1 cellular context compared by ENCODE assay signal in the genomic region with DNA sequence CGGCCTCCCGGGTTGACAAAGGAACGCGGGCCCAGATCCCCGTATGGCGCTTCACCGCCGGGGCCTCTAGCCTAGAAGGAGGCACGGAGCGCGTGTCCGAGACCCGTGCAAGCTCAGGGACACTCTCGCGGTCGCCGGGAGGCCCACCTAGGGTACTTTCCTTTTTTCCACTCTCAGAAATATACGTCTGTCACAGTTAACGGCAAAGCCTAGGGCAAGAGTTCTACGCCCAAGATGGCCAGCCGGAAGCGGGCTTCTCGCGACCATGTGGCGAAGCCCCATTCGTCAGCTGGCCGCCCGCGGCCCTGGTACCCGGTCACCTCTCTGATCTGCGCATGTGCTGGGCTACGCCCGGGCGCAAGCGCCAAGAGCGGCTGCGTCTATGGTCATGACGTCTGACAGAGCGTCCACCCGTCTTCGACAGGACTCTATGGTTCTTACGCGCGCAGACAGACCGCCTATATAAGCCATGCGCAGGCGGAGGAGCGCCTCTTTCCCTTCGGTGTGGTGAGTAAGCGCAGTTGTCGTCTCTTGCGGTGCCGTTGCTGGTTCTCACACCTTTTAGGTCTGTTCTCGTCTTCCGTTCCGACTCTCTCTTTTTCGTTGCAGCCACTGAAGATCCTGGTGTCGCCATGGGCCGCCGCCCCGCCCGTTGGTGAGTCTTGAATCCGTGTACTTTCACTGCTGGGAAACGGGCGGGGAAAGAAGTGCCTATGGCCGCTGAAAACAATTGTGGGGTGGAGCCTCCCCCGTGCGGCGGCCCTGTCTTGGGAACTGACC.
TF ChIP-seq lines count a peak whose summit lies in the region.

A gene (plus strand): TSS at position 490 of the 780 bp plus-strand sequence. CDS start 143 bp downstream, at position 633.

TF ChIP-seq in HEK293, 187 proteins besides CTCF, POLR2A, EP300 and RAD21 (continued from another document and continues in another):
- TF ChIP-seq, protein P1, sequence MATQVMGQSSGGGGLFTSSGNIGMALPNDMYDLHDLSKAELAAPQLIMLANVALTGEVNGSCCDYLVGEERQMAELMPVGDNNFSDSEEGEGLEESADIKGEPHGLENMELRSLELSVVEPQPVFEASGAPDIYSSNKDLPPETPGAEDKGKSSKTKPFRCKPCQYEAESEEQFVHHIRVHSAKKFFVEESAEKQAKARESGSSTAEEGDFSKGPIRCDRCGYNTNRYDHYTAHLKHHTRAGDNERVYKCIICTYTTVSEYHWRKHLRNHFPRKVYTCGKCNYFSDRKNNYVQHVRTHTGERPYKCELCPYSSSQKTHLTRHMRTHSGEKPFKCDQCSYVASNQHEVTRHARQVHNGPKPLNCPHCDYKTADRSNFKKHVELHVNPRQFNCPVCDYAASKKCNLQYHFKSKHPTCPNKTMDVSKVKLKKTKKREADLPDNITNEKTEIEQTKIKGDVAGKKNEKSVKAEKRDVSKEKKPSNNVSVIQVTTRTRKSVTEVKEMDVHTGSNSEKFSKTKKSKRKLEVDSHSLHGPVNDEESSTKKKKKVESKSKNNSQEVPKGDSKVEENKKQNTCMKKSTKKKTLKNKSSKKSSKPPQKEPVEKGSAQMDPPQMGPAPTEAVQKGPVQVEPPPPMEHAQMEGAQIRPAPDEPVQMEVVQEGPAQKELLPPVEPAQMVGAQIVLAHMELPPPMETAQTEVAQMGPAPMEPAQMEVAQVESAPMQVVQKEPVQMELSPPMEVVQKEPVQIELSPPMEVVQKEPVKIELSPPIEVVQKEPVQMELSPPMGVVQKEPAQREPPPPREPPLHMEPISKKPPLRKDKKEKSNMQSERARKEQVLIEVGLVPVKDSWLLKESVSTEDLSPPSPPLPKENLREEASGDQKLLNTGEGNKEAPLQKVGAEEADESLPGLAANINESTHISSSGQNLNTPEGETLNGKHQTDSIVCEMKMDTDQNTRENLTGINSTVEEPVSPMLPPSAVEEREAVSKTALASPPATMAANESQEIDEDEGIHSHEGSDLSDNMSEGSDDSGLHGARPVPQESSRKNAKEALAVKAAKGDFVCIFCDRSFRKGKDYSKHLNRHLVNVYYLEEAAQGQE (tag by site-specific recombination; IDR thresholded peaks at IDR 0.05) = no peak
- TF ChIP-seq, protein P2, sequence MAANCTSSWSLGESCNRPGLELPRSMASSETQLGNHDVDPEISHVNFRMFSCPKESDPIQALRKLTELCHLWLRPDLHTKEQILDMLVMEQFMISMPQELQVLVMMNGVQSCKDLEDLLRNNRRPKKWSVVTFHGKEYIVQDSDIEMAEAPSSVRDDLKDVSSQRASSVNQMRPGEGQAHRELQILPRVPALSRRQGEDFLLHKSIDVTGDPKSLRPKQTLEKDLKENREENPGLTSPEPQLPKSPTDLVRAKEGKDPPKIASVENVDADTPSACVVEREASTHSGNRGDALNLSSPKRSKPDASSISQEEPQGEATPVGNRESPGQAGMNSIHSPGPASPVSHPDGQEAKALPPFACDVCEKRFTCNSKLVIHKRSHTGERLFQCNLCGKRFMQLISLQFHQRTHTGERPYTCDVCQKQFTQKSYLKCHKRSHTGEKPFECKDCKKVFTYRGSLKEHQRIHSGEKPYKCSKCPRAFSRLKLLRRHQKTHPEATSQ (tag by site-specific recombination; IDR thresholded peaks at IDR 0.05) = peak; percentile 73; the same call in 1 of the 2 replicates
- TF ChIP-seq ZNF155 (tag by site-specific recombination; IDR thresholded peaks at IDR 0.05) (no peak), ZNF223 (tag by site-specific recombination; IDR thresholded peaks at IDR 0.05) (no peak), GLIS2 (tag by site-specific recombination; IDR thresholded peaks at IDR 0.05) (no peak), SP7 (tag by site-specific recombination; IDR thresholded peaks at IDR 0.05) (peak; percentile 54; the same call in 1 of the 2 replicates), ZNF514 (tag by site-specific recombination; IDR thresholded peaks at IDR 0.05) (no peak), OSR2 (tag by site-specific recombination; IDR thresholded peaks at IDR 0.05) (no peak), MYNN (tag by site-specific recombination; IDR thresholded peaks at IDR 0.05; ENCODE audit: borderline replicate concordance) (0 out of 2 replicates have a peak, but pooled peaks have one; percentile 11), ZNF138 (tag by site-specific recombination; IDR thresholded peaks at IDR 0.05; ENCODE audit: borderline replicate concordance) (no peak), SP3 (tag by site-specific recombination; IDR thresholded peaks at IDR 0.05) (peak; percentile 19), KLF10 (tag by site-specific recombination; IDR thresholded peaks at IDR 0.05) (no peak; the same call in 1 of the 2 replicates), SALL2 (tag by site-specific recombination; IDR thresholded peaks at IDR 0.05; ENCODE audit: borderline replicate concordance) (no peak), BCL11A (tag by site-specific recombination; IDR thresholded peaks at IDR 0.05; ENCODE audit: low read depth) (no peak), ZNF561 (tag by site-specific recombination; IDR thresholded peaks at IDR 0.05; ENCODE audit: borderline replicate concordance) (no peak; the same call in 1 of the 2 replicates), ZBTB21 (tag by site-specific recombination; IDR thresholded peaks at IDR 0.05) (peak; percentile 68), ZNF416 (tag by site-specific recombination; IDR thresholded peaks at IDR 0.05) (no peak), ZNF175 (tag by site-specific recombination; IDR thresholded peaks at IDR 0.05) (no peak), ZNF510 (tag by site-specific recombination; IDR thresholded peaks at IDR 0.05; ENCODE audit: insufficient replicate concordance) (no peak), ZBTB8A (tag by site-specific recombination; IDR thresholded peaks at IDR 0.05) (peak; percentile 90), ZNF48 (tag by site-specific recombination; IDR thresholded peaks at IDR 0.05) (no peak), ZNF311 (tag by site-specific recombination; IDR thresholded peaks at IDR 0.05; ENCODE audit: borderline replicate concordance) (no peak), ZNF843 (tag by site-specific recombination; IDR thresholded peaks at IDR 0.05) (0 out of 2 replicates have a peak, but pooled peaks have one; percentile 11), ZEB2 (tag by site-specific recombination; IDR thresholded peaks at IDR 0.05) (peak; percentile 12; the same call in 1 of the 2 replicates), ZNF23 (tag by site-specific recombination; IDR thresholded peaks at IDR 0.05; ENCODE audit: borderline replicate concordance) (no peak), ZNF626 (tag by site-specific recombination; IDR thresholded peaks at IDR 0.05) (no peak), ZNF658 (tag by site-specific recombination; IDR thresholded peaks at IDR 0.05) (no peak), ZNF404 (tag by site-specific recombination; IDR thresholded peaks at IDR 0.05) (no peak), ZNF549 (tag by site-specific recombination; IDR thresholded peaks at IDR 0.05) (no peak)
- TF ChIP-seq, protein P3, sequence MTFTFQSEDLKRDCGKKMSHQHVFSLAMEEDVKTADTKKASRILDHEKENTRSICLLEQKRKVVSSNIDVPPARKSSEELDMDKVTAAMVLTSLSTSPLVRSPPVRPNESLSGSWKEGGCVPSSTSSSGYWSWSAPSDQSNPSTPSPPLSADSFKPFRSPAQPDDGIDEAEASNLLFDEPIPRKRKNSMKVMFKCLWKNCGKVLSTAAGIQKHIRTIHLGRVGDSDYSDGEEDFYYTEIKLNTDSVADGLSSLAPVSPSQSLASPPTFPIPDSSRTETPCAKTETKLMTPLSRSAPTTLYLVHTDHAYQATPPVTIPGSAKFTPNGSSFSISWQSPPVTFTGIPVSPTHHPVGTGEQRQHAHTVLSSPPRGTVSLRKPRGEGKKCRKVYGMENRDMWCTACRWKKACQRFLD (tag by site-specific recombination; IDR thresholded peaks at IDR 0.05) = no peak
- TF ChIP-seq, protein P4, sequence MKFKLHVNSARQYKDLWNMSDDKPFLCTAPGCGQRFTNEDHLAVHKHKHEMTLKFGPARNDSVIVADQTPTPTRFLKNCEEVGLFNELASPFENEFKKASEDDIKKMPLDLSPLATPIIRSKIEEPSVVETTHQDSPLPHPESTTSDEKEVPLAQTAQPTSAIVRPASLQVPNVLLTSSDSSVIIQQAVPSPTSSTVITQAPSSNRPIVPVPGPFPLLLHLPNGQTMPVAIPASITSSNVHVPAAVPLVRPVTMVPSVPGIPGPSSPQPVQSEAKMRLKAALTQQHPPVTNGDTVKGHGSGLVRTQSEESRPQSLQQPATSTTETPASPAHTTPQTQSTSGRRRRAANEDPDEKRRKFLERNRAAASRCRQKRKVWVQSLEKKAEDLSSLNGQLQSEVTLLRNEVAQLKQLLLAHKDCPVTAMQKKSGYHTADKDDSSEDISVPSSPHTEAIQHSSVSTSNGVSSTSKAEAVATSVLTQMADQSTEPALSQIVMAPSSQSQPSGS (tag by site-specific recombination; IDR thresholded peaks at IDR 0.05; ENCODE audit: low read depth) = no peak
- TF ChIP-seq, protein P5, sequence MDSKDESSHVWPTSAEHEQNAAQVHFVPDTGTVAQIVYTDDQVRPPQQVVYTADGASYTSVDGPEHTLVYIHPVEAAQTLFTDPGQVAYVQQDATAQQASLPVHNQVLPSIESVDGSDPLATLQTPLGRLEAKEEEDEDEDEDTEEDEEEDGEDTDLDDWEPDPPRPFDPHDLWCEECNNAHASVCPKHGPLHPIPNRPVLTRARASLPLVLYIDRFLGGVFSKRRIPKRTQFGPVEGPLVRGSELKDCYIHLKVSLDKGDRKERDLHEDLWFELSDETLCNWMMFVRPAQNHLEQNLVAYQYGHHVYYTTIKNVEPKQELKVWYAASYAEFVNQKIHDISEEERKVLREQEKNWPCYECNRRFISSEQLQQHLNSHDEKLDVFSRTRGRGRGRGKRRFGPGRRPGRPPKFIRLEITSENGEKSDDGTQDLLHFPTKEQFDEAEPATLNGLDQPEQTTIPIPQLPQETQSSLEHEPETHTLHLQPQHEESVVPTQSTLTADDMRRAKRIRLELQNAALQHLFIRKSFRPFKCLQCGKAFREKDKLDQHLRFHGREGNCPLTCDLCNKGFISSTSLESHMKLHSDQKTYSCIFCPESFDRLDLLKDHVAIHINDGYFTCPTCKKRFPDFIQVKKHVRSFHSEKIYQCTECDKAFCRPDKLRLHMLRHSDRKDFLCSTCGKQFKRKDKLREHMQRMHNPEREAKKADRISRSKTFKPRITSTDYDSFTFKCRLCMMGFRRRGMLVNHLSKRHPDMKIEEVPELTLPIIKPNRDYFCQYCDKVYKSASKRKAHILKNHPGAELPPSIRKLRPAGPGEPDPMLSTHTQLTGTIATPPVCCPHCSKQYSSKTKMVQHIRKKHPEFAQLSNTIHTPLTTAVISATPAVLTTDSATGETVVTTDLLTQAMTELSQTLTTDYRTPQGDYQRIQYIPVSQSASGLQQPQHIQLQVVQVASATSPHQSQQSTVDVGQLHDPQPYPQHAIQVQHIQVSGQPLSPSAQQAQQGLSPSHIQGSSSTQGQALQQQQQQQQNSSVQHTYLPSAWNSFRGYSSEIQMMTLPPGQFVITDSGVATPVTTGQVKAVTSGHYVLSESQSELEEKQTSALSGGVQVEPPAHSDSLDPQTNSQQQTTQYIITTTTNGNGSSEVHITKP (tag by site-specific recombination; IDR thresholded peaks at IDR 0.05) = no peak
- TF ChIP-seq, protein P6, sequence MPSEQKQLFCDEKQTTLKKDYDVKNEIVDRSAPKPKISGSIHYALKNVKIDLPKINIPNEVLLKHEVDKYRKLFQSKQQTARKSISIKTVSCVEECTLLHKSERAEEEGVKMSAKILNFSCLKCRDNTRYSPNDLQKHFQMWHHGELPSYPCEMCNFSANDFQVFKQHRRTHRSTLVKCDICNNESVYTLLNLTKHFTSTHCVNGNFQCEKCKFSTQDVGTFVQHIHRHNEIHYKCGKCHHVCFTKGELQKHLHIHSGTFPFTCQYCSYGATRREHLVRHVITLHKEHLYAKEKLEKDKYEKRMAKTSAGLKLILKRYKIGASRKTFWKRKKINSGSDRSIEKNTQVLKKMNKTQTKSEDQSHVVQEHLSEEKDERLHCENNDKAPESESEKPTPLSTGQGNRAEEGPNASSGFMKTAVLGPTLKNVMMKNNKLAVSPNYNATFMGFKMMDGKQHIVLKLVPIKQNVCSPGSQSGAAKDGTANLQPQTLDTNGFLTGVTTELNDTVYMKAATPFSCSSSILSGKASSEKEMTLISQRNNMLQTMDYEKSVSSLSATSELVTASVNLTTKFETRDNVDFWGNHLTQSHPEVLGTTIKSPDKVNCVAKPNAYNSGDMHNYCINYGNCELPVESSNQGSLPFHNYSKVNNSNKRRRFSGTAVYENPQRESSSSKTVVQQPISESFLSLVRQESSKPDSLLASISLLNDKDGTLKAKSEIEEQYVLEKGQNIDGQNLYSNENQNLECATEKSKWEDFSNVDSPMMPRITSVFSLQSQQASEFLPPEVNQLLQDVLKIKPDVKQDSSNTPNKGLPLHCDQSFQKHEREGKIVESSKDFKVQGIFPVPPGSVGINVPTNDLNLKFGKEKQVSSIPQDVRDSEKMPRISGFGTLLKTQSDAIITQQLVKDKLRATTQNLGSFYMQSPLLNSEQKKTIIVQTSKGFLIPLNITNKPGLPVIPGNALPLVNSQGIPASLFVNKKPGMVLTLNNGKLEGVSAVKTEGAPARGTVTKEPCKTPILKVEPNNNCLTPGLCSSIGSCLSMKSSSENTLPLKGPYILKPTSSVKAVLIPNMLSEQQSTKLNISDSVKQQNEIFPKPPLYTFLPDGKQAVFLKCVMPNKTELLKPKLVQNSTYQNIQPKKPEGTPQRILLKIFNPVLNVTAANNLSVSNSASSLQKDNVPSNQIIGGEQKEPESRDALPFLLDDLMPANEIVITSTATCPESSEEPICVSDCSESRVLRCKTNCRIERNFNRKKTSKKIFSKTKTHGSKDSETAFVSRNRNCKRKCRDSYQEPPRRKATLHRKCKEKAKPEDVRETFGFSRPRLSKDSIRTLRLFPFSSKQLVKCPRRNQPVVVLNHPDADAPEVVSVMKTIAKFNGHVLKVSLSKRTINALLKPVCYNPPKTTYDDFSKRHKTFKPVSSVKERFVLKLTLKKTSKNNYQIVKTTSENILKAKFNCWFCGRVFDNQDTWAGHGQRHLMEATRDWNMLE (tag by site-specific recombination; conservative IDR thresholded peaks at IDR 0.05; ENCODE audit: low read depth) = no peak
- TF ChIP-seq, protein P7, sequence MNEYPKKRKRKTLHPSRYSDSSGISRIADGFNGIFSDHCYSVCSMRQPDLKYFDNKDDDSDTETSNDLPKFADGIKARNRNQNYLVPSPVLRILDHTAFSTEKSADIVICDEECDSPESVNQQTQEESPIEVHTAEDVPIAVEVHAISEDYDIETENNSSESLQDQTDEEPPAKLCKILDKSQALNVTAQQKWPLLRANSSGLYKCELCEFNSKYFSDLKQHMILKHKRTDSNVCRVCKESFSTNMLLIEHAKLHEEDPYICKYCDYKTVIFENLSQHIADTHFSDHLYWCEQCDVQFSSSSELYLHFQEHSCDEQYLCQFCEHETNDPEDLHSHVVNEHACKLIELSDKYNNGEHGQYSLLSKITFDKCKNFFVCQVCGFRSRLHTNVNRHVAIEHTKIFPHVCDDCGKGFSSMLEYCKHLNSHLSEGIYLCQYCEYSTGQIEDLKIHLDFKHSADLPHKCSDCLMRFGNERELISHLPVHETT (tag by site-specific recombination; IDR thresholded peaks at IDR 0.05) = peak; percentile 60
- TF ChIP-seq, protein P8, sequence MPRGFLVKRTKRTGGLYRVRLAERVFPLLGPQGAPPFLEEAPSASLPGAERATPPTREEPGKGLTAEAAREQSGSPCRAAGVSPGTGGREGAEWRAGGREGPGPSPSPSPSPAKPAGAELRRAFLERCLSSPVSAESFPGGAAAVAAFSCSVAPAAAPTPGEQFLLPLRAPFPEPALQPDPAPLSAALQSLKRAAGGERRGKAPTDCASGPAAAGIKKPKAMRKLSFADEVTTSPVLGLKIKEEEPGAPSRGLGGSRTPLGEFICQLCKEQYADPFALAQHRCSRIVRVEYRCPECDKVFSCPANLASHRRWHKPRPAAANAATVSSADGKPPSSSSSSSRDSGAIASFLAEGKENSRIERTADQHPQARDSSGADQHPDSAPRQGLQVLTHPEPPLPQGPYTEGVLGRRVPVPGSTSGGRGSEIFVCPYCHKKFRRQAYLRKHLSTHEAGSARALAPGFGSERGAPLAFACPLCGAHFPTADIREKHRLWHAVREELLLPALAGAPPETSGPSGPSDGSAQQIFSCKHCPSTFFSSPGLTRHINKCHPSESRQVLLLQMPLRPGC (tag by site-specific recombination; IDR thresholded peaks at IDR 0.05) = peak; percentile 63; the same call in 1 of the 2 replicates
